Comparison of ENCODE assay signal across 14 cellular contexts in the genomic region with DNA sequence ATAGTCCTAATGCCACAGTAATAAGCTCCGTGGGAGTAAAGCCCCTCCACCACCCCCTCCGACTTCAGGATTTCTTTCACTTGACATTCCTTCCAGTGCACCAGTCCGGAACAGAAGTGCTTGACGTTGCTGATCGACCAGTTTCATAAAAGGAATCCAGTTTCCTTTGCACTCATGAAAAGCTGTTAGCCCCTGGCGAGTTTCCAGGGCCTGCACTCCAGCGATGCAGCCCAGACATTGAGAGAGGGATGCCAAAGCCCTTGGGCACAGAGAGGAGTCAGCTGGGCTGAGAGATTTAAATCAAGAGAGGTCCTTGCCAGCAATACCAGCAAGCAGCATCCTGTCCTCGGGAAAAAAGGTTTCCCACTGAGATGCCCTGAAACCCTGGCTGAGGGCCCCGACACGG.
DNase-seq lines count a peak whose midpoint lies in the region; ATAC-seq and TF ChIP-seq lines count a peak whose summit lies in the region.
"Had no signal": no experiment of that assay in that cellular context is flagged by ENCODE, and none has a peak within 500 bp of the region (broad histone marks: within the 10 kb centered on the region; RNA-seq: fewer than 3 reads in every experiment).

No MANE protein-coding gene starts in this region.

- no peak overlapping the region for H3K4me3 ChIP-seq in retinal pigment epithelial cell (ENCODE audit: low read length)
- H3K4me3 ChIP-seq in prostate gland = no peak overlapping the region
- H3K4me3 ChIP-seq: esophagus muscularis mucosa, spleen had no signal

- no peaks in the 10 kb centered on the region for H3K27me3 ChIP-seq in prostate gland (replicated peaks; ENCODE audit: insufficient read depth)

- no peak overlapping the region for H3K27ac ChIP-seq in prostate gland
- H3K27ac ChIP-seq: esophagus muscularis mucosa, spleen had no signal

- DNase-seq in DMS53 (lab: John Stamatoyannopoulos, UW) (peak; percentile 61), DMS53 treated with DMSO at 0.1 percent for 48 hours (lab: John Stamatoyannopoulos, UW; ENCODE audit: unreplicated experiment) (no peak), NCI-H2171 treated with DMSO at 0.1 percent for 48 hours (lab: John Stamatoyannopoulos, UW) (peak; percentile 92), cerebellar cortex (ENCODE audit: low spot score) (peak; percentile 92), retinal pigment epithelial cell (ENCODE audit: low read depth) (peak; percentile 48), prostate gland (ENCODE audit: low spot score) (no peak)
- DNase-seq: 8988T; activated CD8-positive, alpha-beta memory T cell treated with anti-CD3 and anti-CD28 coated beads, Interleukin-2, amount 10 ng/mL, durations not matched to agents 7 days and 5 days; activated naive CD4-positive, alpha-beta T cell treated with anti-CD3 and anti-CD28 coated beads, Interleukin-2, amount 50 U/mL, for 16 hours; NCI-H226; spleen had no signal

- no peaks in the 10 kb centered on the region for H3K4me1 ChIP-seq in prostate gland (replicated peaks)
- H3K4me1 ChIP-seq: esophagus muscularis mucosa, spleen had no signal

- no peaks in the 10 kb centered on the region for H3K36me3 ChIP-seq in prostate gland
- H3K36me3 ChIP-seq: esophagus muscularis mucosa, spleen had no signal

- WGBS in prostate gland = 21% methylated on average over 9 of the region's 10 CpGs

- intact Hi-C loops in prostate gland (cut with DNase I) = no loop called here

- TF ChIP-seq CTCF in retinal pigment epithelial cell (conservative IDR thresholded peaks at IDR 0.05; ENCODE audit: low read depth, low read length) (no peak), prostate gland (IDR thresholded peaks at IDR 0.05) (no peak)

- ATAC-seq in GM21529 (IDR thresholded peaks at IDR 0.05; ENCODE audit: unreplicated experiment) = no peak
- ATAC-seq in GM21390 (IDR thresholded peaks at IDR 0.05; ENCODE audit: unreplicated experiment) = no peak
- ATAC-seq: activated CD8-positive, alpha-beta memory T cell treated with anti-CD3 and anti-CD28 coated beads, Interleukin-2, amount 10 ng/mL, durations not matched to agents 7 days and 5 days had no signal

- no peaks in the 10 kb centered on the region for H3K9me3 ChIP-seq in prostate gland
- H3K9me3 ChIP-seq: spleen had no signal

- TF ChIP-seq POLR2A in prostate gland (IDR thresholded peaks at IDR 0.05) = no peak

Comparison
In these comparisons a context has a peak if more than half of its experiments do, and no peak if none do; other contexts are left out.
1. DNase-seq: peak in DMS53 (single experiment), NCI-H2171 treated with DMSO at 0.1 percent for 48 hours (single experiment), cerebellar cortex (single experiment) and retinal pigment epithelial cell (single experiment); none in DMS53 treated with DMSO at 0.1 percent for 48 hours (single experiment) and prostate gland (single experiment).